Comparison of ENCODE assay signal across 21 cellular contexts in the genomic region with DNA sequence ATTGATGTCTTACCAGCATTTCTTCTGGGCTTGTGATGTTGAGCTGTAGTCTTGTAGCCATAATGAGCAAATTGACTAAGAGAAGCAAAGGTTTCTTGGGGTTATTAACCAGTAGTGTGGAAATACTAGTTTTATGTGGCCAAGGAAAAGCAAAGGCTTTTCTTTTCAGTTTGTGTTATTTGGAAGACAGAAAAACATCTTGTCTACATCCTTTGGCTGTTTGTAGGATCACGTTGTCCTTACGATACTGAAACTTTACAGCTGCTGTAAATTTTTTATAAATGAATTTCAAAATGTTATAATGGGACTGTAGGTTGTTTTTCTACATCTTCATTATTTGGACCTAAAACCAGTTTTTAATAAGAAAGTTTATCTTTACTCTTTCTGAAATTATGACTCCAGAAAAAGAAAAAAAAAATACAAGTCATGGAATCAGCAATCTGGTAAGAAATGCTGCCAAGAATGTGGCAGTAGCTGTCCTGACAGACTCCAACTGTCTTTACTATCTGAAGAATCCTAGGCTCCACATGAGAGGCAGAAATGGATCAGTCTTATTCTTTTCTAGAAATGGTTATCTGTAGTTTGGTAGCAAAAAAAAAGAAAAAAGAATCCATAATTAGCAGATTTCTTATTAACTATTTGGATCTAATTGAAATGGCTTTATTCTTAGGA. TPM values are rescaled to one million over a fixed set of nuclear protein-coding genes. Genes with fewer than 3 reads are reported as not detected.
DNase-seq lines count a peak whose midpoint lies in the region; ATAC-seq and TF ChIP-seq lines count a peak whose summit lies in the region.
"Had no signal": no experiment of that assay in that cellular context is flagged by ENCODE, and none has a peak within 500 bp of the region (broad histone marks: within the 10 kb centered on the region; RNA-seq: fewer than 3 reads in every experiment).

No MANE protein-coding gene starts in this region.

- H3K27me3 Mint-ChIP-seq in T-helper 2 cell treated with Interferon-gamma antibody and Interleukin-4, amounts not matched to agents 5 μg/mL and 100 μg/mL, for 36 hours (ENCODE audit: low read depth), result no peaks in the 10 kb centered on the region

- DNase-seq in AG10803 (ENCODE audit: low read depth) (peak; percentile 51), dedifferentiated amniotic fluid mesenchymal stem cell (ENCODE audit: extremely low spot score) (peak; percentile 34), left cardiac atrium (no peak), myocyte (ENCODE audit: low read depth) (peak; percentile 38), inferior parietal cortex (ENCODE audit: extremely low spot score) (no peak)
- no peak for DNase-seq in T-helper 2 cell treated with Interferon-gamma antibody and Interleukin-4, amounts not matched to agents 5 μg/mL and 100 μg/mL, for 36 hours (ENCODE audit: low spot score)
- no peak for DNase-seq in stimulated activated CD4-positive, alpha-beta T cell treated with anti-CD3 and anti-CD28 coated beads, Interleukin-12 subunit alpha, Interleukin-12 subunit beta, amount 100 ng/mL, for 4 hours
- DNase-seq: activated CD4-positive, alpha-beta T cell treated with anti-CD3 and anti-CD28 coated beads for 4 hours; activated naive CD4-positive, alpha-beta T cell treated with Interleukin-2 at 50 U/mL for 16 hours; activated T-cell treated with anti-CD3 and anti-CD28 coated beads, Interleukin-2, amount 50 U/mL, for 4 hours; caudate nucleus; DMS79; NCI-H1092; NCI-H1930; NCI-H2227 treated with DMSO at 0.1 percent for 48 hours; NCI-H774; stimulated activated CD4-positive, alpha-beta T cell treated with anti-CD3 and anti-CD28 coated beads, Interleukin-4, amount 100 ng/mL, for 4 hours; stimulated activated naive CD8-positive, alpha-beta T cell treated with anti-CD3 and anti-CD28 coated beads, Interleukin-15, Interleukin-2, amounts not matched to agents 100 U/mL and 50 U/mL, for 24 hours had no signal

- no peak overlapping the region for H3K4me3 Mint-ChIP-seq in T-helper 2 cell treated with Interferon-gamma antibody and Interleukin-4, amounts not matched to agents 5 μg/mL and 100 μg/mL, for 36 hours
- H3K4me3 Mint-ChIP-seq: activated T-cell treated with anti-CD3 and anti-CD28 coated beads, Interleukin-2, amount 50 U/mL, for 4 hours had no signal

- H3K4me1 Mint-ChIP-seq in T-helper 2 cell treated with Interferon-gamma antibody and Interleukin-4, amounts not matched to agents 5 μg/mL and 100 μg/mL, for 36 hours (ENCODE audit: low read depth), result peaks cover 3% of the 10 kb centered on the region

- no peaks in the 10 kb centered on the region for H3K9me3 Mint-ChIP-seq in T-helper 2 cell treated with Interferon-gamma antibody and Interleukin-4, amounts not matched to agents 5 μg/mL and 100 μg/mL, for 36 hours
- H3K9me3 Mint-ChIP-seq: activated T-cell treated with anti-CD3 and anti-CD28 coated beads, Interleukin-2, amount 50 U/mL, for 4 hours had no signal

- peak; percentile 37 to 53 for ATAC-seq in left cardiac atrium
- no peak for ATAC-seq in HG02642 (IDR thresholded peaks at IDR 0.05; ENCODE audit: poor library complexity, unreplicated experiment)
- ATAC-seq: activated T-cell treated with anti-CD3 and anti-CD28 coated beads, Interleukin-2, amount 50 U/mL, for 4 hours; left lobe of liver; stimulated activated naive CD8-positive, alpha-beta T cell treated with anti-CD3 and anti-CD28 coated beads, Interleukin-15, Interleukin-2, amounts not matched to agents 100 U/mL and 50 U/mL, for 24 hours had no signal

- H3K4me3 ChIP-seq in AG10803 (ENCODE audit: low read length), result no peak overlapping the region
- H3K4me3 ChIP-seq: tibial nerve had no signal

- intact Hi-C loops in left cardiac atrium (cut with DNase I), result no loop called here

- no peak for TF ChIP-seq CTCF in AG10803 (conservative IDR thresholded peaks at IDR 0.05; ENCODE audit: low read length)

- no peak overlapping the region for H3K27ac Mint-ChIP-seq in T-helper 2 cell treated with Interferon-gamma antibody and Interleukin-4, amounts not matched to agents 5 μg/mL and 100 μg/mL, for 36 hours

- peaks cover 30% of the 10 kb centered on the region for H3K36me3 Mint-ChIP-seq in T-helper 2 cell treated with Interferon-gamma antibody and Interleukin-4, amounts not matched to agents 5 μg/mL and 100 μg/mL, for 36 hours (ENCODE audit: low read depth)

RNA-seq across cellular contexts. Expression of gene QSOX1, which starts 41.6 kb away (rescaled TPM):
- total RNA-seq in left cardiac atrium (100 to 1,000 TPM; 226 to 328 TPM), myocyte (46.5 and 68.2 TPM in 2 replicates)
- polyA plus RNA-seq in myocyte (2012), result 178 TPM

Comparison
In these comparisons a context has a peak if more than half of its experiments do, and no peak if none do; other contexts are left out.
1. DNase-seq: peak in AG10803 (single experiment), dedifferentiated amniotic fluid mesenchymal stem cell (single experiment) and myocyte (single experiment); none in left cardiac atrium (single experiment), T-helper 2 cell treated with Interferon-gamma antibody and Interleukin-4, amounts not matched to agents 5 μg/mL and 100 μg/mL, for 36 hours (single experiment), inferior parietal cortex (single experiment) and stimulated activated CD4-positive, alpha-beta T cell treated with anti-CD3 and anti-CD28 coated beads, Interleukin-12 subunit alpha, Interleukin-12 subunit beta, amount 100 ng/mL, for 4 hours (single experiment).